Comparison of ENCODE assay signal across 1 cellular context in genomic region chr2:171244970-171245782, GRCh38.
TF ChIP-seq lines count a peak whose summit lies in the region.

No MANE protein-coding gene starts in this region.

TF ChIP-seq in K562, 482 proteins besides CTCF, POLR2A, EP300 and RAD21 (continued from another document and continues in another):
- TF ChIP-seq ZNF140 (CRISPR knock-in tag; IDR thresholded peaks at IDR 0.05) (0 out of 2 replicates have a peak, but pooled peaks have one; percentile 20), KLF6 (CRISPR knock-in tag; IDR thresholded peaks at IDR 0.05; ENCODE audit: borderline replicate concordance) (peak; percentile 61; the same call in 1 of the 2 replicates), ARID3A (IDR thresholded peaks at IDR 0.05; ENCODE audit: borderline replicate concordance, low read depth, low read length) (peak; percentile 30; the same call in 1 of the 2 replicates), RAD51 (IDR thresholded peaks at IDR 0.05; ENCODE audit: borderline replicate concordance, low read depth) (peak; percentile 57), ZNF239 (CRISPR knock-in tag; IDR thresholded peaks at IDR 0.05) (no peak), KLF13 (tag; IDR thresholded peaks at IDR 0.05; ENCODE audit: borderline replicate concordance, low read depth) (peak; percentile 86; the same call in 1 of the 2 replicates), KDM4B (IDR thresholded peaks at IDR 0.05; ENCODE audit: borderline replicate concordance in 2 of 2, low read depth in 1 of 2) (no peak), ATF1 (CRISPR knock-in tag; IDR thresholded peaks at IDR 0.05) (no peak), ATF1 (tag; IDR thresholded peaks at IDR 0.05) (peak; percentile 57; the same call in 1 of the 2 replicates), HDAC8 (tag; IDR thresholded peaks at IDR 0.05) (peak; percentile 87), C11orf30 (IDR thresholded peaks at IDR 0.05; ENCODE audit: low read depth) (peak; percentile 21; the same call in 1 of the 2 replicates), ETS2 (tag; IDR thresholded peaks at IDR 0.05; ENCODE audit: borderline replicate concordance, poor library complexity, severe bottlenecking) (peak; percentile 89), ZNF134 (CRISPR knock-in tag; conservative IDR thresholded peaks at IDR 0.05) (peak; percentile 53; the same call in 1 of the 2 replicates), ZBTB9 (CRISPR knock-in tag; IDR thresholded peaks at IDR 0.05) (no peak), FOXJ2 (tag; IDR thresholded peaks at IDR 0.05) (peak; percentile 89), ZMIZ1 (IDR thresholded peaks at IDR 0.05; ENCODE audit: low read depth in 2 of 2, low read length in 2 of 2) (no peak), MEIS2 (IDR thresholded peaks at IDR 0.05; ENCODE audit: partially characterized antibody) (peak; percentile 50), NR2C2 (CRISPR knock-in tag; IDR thresholded peaks at IDR 0.05) (no peak), NR2C2 (tag; IDR thresholded peaks at IDR 0.05) (peak; percentile 89), CBX3 (IDR thresholded peaks at IDR 0.05; ENCODE audit: borderline replicate concordance in 1 of 2, low read length in 2 of 2) (peak in 1 of 2 experiments; percentile 95; a peak in 2 of 3 replicates), NCOA6 (IDR thresholded peaks at IDR 0.05) (no peak), CTBP1 (IDR thresholded peaks at IDR 0.05; ENCODE audit: borderline replicate concordance) (peak; percentile 67), RCOR1 (IDR thresholded peaks at IDR 0.05; ENCODE audit: borderline replicate concordance in 1 of 2, low read depth in 2 of 2, low read length in 2 of 2) (no peak), ATF3 (IDR thresholded peaks at IDR 0.05) (peak; percentile 46), ATF3 (CRISPR knock-in tag; conservative IDR thresholded peaks at IDR 0.05) (no peak), ETV1 (tag; conservative IDR thresholded peaks at IDR 0.05; ENCODE audit: low read depth) (peak; percentile 72), CC2D1A (IDR thresholded peaks at IDR 0.05) (peak; percentile 69; the same call in 1 of the 2 replicates), RBM15 (IDR thresholded peaks at IDR 0.05; ENCODE audit: insufficient read depth, low read length) (no peak), DIDO1 (tag; IDR thresholded peaks at IDR 0.05; ENCODE audit: low read depth) (0 out of 2 replicates have a peak, but pooled peaks have one; percentile 38), ZNF512 (tag; IDR thresholded peaks at IDR 0.05) (no peak), MAZ (CRISPR knock-in tag; conservative IDR thresholded peaks at IDR 0.05 in 1 of 2, IDR thresholded peaks at IDR 0.05 in 1 of 2) (0 out of 4 replicates have a peak, but pooled peaks of 1 of the 2 experiments have one; percentile 38), CHD1 (IDR thresholded peaks at IDR 0.05; ENCODE audit: low read length) (no peak), KLF10 (CRISPR knock-in tag; IDR thresholded peaks at IDR 0.05) (no peak), ZNF592 (IDR thresholded peaks at IDR 0.05) (peak; percentile 97), USF2 (CRISPR knock-in tag; IDR thresholded peaks at IDR 0.05) (peak; percentile 21; the same call in 1 of the 2 replicates), ZNF23 (CRISPR knock-in tag; IDR thresholded peaks at IDR 0.05) (peak; percentile 70; the same call in 1 of the 2 replicates), NFRKB (IDR thresholded peaks at IDR 0.05; ENCODE audit: low read depth) (peak; percentile 57), IRF9 (tag; IDR thresholded peaks at IDR 0.05) (peak; percentile 91), ZNF197 (CRISPR knock-in tag; IDR thresholded peaks at IDR 0.05; ENCODE audit: low read depth) (0 out of 2 replicates have a peak, but pooled peaks have one; percentile 53), CHAMP1 (IDR thresholded peaks at IDR 0.05) (0 out of 2 replicates have a peak, but pooled peaks have one; percentile 43), BRD9 (IDR thresholded peaks at IDR 0.05; ENCODE audit: low read depth, partially characterized antibody) (peak; percentile 70), SPI1 (IDR thresholded peaks at IDR 0.05; ENCODE audit: borderline replicate concordance, low read depth, low read length) (peak; percentile 61; the same call in 1 of the 2 replicates), EHMT2 (IDR thresholded peaks at IDR 0.05) (0 out of 2 replicates have a peak, but pooled peaks have one; percentile 19), ESRRA (IDR thresholded peaks at IDR 0.05; ENCODE audit: borderline replicate concordance, low read depth) (peak; percentile 46; the same call in 1 of the 2 replicates), MECOM (CRISPR knock-in tag; IDR thresholded peaks at IDR 0.05) (peak; percentile 77; the same call in 1 of the 2 replicates), FOXK2 (conservative IDR thresholded peaks at IDR 0.05 in 1 of 2, IDR thresholded peaks at IDR 0.05 in 1 of 2; ENCODE audit: low read depth in 2 of 2) (peak; percentile 26 to 52; a peak in 3 of 4 replicates)
